ENCODE assay signal across 1 cellular context in the genomic region with DNA sequence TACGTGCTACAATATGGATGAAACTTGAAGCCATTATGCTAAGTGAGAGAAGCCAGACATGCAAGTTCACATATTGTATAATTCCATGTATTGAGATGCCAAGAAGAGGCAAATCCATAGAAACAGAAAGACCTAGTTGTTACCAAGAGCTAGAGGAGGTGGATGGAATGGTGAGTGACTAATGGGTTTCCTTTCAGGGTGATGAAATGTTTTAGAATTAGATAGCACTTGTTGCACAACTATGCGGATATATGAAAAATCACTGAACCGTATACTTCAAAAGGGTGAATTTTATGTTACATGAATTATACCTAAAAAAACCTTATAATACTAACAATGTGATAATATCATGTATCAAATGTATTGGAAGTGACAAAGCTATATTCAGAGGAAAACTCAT.
TF ChIP-seq lines count a peak whose summit lies in the region.

No MANE protein-coding gene starts in this region.

TF ChIP-seq in HepG2, 621 proteins besides CTCF, POLR2A, EP300 and RAD21:
- TF ChIP-seq CEBPB (IDR thresholded peaks at IDR 0.05; ENCODE audit: borderline replicate concordance, low read depth, low read length) (peak; percentile 56; the same call in 1 of the 2 replicates), JUND (CRISPR knock-in tag; IDR thresholded peaks at IDR 0.05) (no peak), TMF1 (CRISPR knock-in tag; IDR thresholded peaks at IDR 0.05; ENCODE audit: low read depth) (no peak)
